In the genomic region with DNA sequence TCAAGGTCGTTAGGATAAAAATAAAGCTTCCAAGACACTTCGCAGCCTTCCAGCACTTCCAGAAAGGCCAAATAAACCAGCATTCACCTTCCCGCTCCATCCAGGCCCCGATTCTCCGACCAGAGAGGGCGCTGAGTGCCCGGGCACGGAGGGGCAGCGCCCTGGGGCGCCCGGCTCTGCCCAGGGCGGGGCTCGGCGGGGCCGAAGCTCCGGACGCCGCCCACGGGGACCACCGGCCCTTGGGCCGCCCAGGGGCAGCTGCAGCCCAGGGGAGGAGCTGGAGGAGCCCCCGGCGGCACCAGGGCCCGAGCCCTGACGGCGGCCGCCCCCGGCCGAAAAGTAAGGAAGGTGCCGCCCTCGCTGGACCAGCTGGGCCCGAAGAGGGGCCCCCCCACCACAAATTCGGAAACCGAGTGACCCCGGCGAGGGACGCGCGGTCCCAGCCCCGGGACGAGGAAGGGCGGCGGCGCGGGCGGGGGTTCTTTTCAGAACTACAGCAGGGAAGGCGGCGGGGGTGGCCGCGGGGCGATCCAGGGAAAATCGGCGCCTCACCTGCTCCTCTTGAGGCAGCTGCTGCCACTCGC, we compare ENCODE assay signal across 8 cellular contexts. TPM values are rescaled to one million over a fixed set of nuclear protein-coding genes. Genes with fewer than 3 reads are reported as not detected.
DNase-seq lines count a peak whose midpoint lies in the region; ATAC-seq, FAIRE-seq and TF ChIP-seq lines count a peak whose summit lies in the region.

No MANE protein-coding gene starts in this region.

- TF ChIP-seq CTCF in fibroblast of pulmonary artery (IDR thresholded peaks at IDR 0.05; ENCODE audit: low read length, missing control alignments), result peak; percentile 30
- no peak for TF ChIP-seq CTCF in natural killer cell (IDR thresholded peaks at IDR 0.05)

- peak overlapping the region; percentile 25 for H3K27ac Mint-ChIP-seq in activated T-helper 17 cell treated with anti-CD3 and anti-CD28 coated beads, Interleukin-2, amount 50 U/mL, for 72 hours
- peak overlapping the region; percentile 79 to 81 for H3K27ac Mint-ChIP-seq in natural killer cell

- TF ChIP-seq POLR2A in GM12892 (IDR thresholded peaks at IDR 0.05; ENCODE audit: low read depth, low read length), result no peak

- FAIRE-seq in GM12892 (lab: Jason Lieb, UNC), result no peak

- H3K9me3 Mint-ChIP-seq in activated T-helper 17 cell treated with anti-CD3 and anti-CD28 coated beads, Interleukin-2, amount 50 U/mL, for 72 hours, result no peaks in the 10 kb centered on the region
- no peaks in the 10 kb centered on the region for H3K9me3 Mint-ChIP-seq in natural killer cell

- peak; percentile 34 for ATAC-seq in HG02970 (IDR thresholded peaks at IDR 0.05; ENCODE audit: low FRiP score, unreplicated experiment)
- peak; percentile 22 for ATAC-seq in activated T-helper 17 cell treated with anti-CD3 and anti-CD28 coated beads, Interleukin-2, amount 50 U/mL, for 72 hours (replicated peaks)
- ATAC-seq in natural killer cell, result peak; percentile 19 to 50 (median 33)

- H3K36me3 Mint-ChIP-seq in activated T-helper 17 cell treated with anti-CD3 and anti-CD28 coated beads, Interleukin-2, amount 50 U/mL, for 72 hours (ENCODE audit: low read depth), result peaks cover 21% of the 10 kb centered on the region
- H3K36me3 Mint-ChIP-seq in natural killer cell, result no peaks in the 10 kb centered on the region

- DNase-seq in AG08395 (ENCODE audit: low spot score) (peak; percentile 51), GM12892 (ENCODE audit: insufficient read length) (peak; percentile 47), NCI-H526 treated with DMSO at 0.1 percent for 48 hours (lab: John Stamatoyannopoulos, UW) (peak; percentile 39), fibroblast of pulmonary artery (ENCODE audit: low read depth) (peak; percentile 54), natural killer cell (peak; percentile 33), ureter (ENCODE audit: low spot score) (peak; percentile 64)

- H3K4me3 ChIP-seq in fibroblast of pulmonary artery (replicated peaks; ENCODE audit: low read depth, low read length), result peak overlapping the region; percentile 81

- intact Hi-C loops in natural killer cell (cut with micrococcal nuclease), result loop anchor here (1.0 kb wide), 1 partner anchor 10 kb away; a partner anchor contains a TSS

- H3K27me3 Mint-ChIP-seq in activated T-helper 17 cell treated with anti-CD3 and anti-CD28 coated beads, Interleukin-2, amount 50 U/mL, for 72 hours, result no peaks in the 10 kb centered on the region
- H3K27me3 Mint-ChIP-seq in natural killer cell (ENCODE audit: low read depth in 2 of 2), result no peaks in the 10 kb centered on the region

- peaks cover 22% of the 10 kb centered on the region for H3K4me1 Mint-ChIP-seq in activated T-helper 17 cell treated with anti-CD3 and anti-CD28 coated beads, Interleukin-2, amount 50 U/mL, for 72 hours
- H3K4me1 Mint-ChIP-seq in natural killer cell, result peaks cover 14 to 24% of the 10 kb centered on the region in 2 donors

- peak overlapping the region; percentile 77 for H3K4me3 Mint-ChIP-seq in activated T-helper 17 cell treated with anti-CD3 and anti-CD28 coated beads, Interleukin-2, amount 50 U/mL, for 72 hours
- peak overlapping the region; percentile 91 for H3K4me3 Mint-ChIP-seq in natural killer cell

RNA-seq across cellular contexts. Expression of a gene that starts 0.3 kb away (rescaled TPM):
- 21.5 TPM for polyA plus RNA-seq in GM12892 (2012; ENCODE audit: missing spikeins)
- total RNA-seq in activated T-helper 17 cell treated with anti-CD3 and anti-CD28 coated beads, Interleukin-2, amount 50 U/mL, for 72 hours, result 10 to 100 TPM; 31.1 to 33.3 TPM
- total RNA-seq in natural killer cell, result 10 to 100 TPM; 35.7 to 46.8 (median 41.6) TPM
- 71.0 TPM for total RNA-seq in ureter

RNA-seq across cellular contexts. Expression of a gene that starts 10.5 kb away (rescaled TPM):
- polyA plus RNA-seq in GM12892 (2012; ENCODE audit: missing spikeins), result 36.3 TPM
- 10 to 100 TPM; 53.2 to 59.3 TPM for total RNA-seq in activated T-helper 17 cell treated with anti-CD3 and anti-CD28 coated beads, Interleukin-2, amount 50 U/mL, for 72 hours
- total RNA-seq in natural killer cell, result 10 to 100 TPM; 36.9 to 43.0 (median 37.6) TPM
- 67.3 TPM for total RNA-seq in ureter

RNA-seq across cellular contexts. Expression of a gene that starts 56.6 kb away (rescaled TPM):
- 8.1 TPM for polyA plus RNA-seq in GM12892 (2012; ENCODE audit: missing spikeins)
- total RNA-seq in activated T-helper 17 cell treated with anti-CD3 and anti-CD28 coated beads, Interleukin-2, amount 50 U/mL, for 72 hours, result 1 to 10 TPM; 5.4 to 7.6 TPM
- total RNA-seq in natural killer cell, result 10 to 100 TPM; 32.5 to 34.1 (median 34.1) TPM
- 26.6 TPM for total RNA-seq in ureter

Comparison
In these comparisons a context has a peak if more than half of its experiments do, and no peak if none do; other contexts are left out.
1. Peak in every context shown above with its lines: DNase-seq, ATAC-seq and H3K4me3 ChIP-seq.